ENCODE assay signal across 18 cellular contexts in the genomic region with DNA sequence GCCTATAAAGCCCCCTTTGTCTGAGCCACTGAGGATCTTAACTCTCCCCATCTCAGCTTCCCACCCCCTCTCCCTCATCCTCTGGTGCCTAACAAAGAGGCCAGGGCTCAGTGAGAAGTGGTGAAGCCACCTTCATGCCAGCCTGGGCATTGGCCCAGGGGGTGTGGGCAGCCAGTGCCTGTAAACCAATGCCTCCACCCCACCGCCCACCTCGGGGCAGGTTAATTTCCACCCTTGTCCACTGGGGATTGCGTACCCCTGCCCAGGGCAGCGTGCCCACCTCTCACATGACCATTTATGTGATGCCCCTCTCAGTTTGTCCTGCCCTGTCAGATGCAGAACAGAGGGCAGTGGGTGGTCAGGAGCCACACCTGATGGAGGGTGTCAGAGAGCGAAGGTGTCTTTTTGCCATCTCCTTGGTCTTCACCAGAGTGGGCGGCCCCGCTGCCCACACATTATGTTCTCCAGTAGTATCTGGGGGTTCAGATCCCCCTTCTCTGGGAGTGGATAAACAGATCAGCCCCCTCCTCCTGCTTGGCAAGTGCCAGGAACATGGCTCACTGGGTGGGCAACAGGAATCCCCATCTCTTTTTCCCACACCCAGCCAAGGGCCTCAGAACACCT. TPM values are rescaled to one million over a fixed set of nuclear protein-coding genes. Genes with fewer than 3 reads are reported as not detected.
DNase-seq lines count a peak whose midpoint lies in the region; FAIRE-seq and TF ChIP-seq lines count a peak whose summit lies in the region.
"Had no signal": no experiment of that assay in that cellular context is flagged by ENCODE, and none has a peak within 500 bp of the region (broad histone marks: within the 10 kb centered on the region; RNA-seq: fewer than 3 reads in every experiment).

No MANE protein-coding gene starts in this region.

- no TSS peak for BruUV-seq in MCF 10A (replicated peaks; lab: Mats Ljungman, UMichigan)
- no TSS peak for BruUV-seq in mammary epithelial cell (replicated peaks; lab: Mats Ljungman, UMichigan)

- H3K79me2 ChIP-seq in mammary epithelial cell (ENCODE audit: insufficient read depth, low read length), result no peaks in the 10 kb centered on the region
- H3K79me2 ChIP-seq in astrocyte (ENCODE audit: insufficient read depth, low read length), result no peaks in the 10 kb centered on the region
- H3K79me2 ChIP-seq in GM23248 (ENCODE audit: insufficient read depth), result no peaks in the 10 kb centered on the region

- no peaks in the 10 kb centered on the region for H3K9me3 ChIP-seq in mammary epithelial cell (replicated peaks; ENCODE audit: insufficient read depth, low read length)
- H3K9me3 ChIP-seq in astrocyte (ENCODE audit: insufficient read depth, low read depth, low read length), result no peaks in the 10 kb centered on the region
- H3K9me3 ChIP-seq in GM23248 (ENCODE audit: low read depth), result no peaks in the 10 kb centered on the region
- no peaks in the 10 kb centered on the region for H3K9me3 ChIP-seq in tibial artery
- H3K9me3 ChIP-seq: A549, colonic mucosa, upper lobe of left lung had no signal

- no peak overlapping the region for H3K4me2 ChIP-seq in mammary epithelial cell (ENCODE audit: insufficient read depth, low read depth, low read length)
- peak overlapping the region; percentile 76 for H3K4me2 ChIP-seq in astrocyte (ENCODE audit: low read length)
- H3K4me2 ChIP-seq in GM23248 (ENCODE audit: unreplicated experiment), result no peak overlapping the region

- CTCF ChIA-PET in MCF 10A (lab: Yijun Ruan, JAX), result interaction anchor here (0.6 kb wide), 1 partner anchor 16 kb away, joined by 4 read pairs; no protein-coding TSS in a partner anchor
- CTCF ChIA-PET in mammary epithelial cell (lab: Charles Lee; ENCODE audit: low non-redundant PET), result no interaction called here

- DNase-seq in MCF 10A (ENCODE audit: unreplicated experiment) (no peak), mammary epithelial cell (no peak), astrocyte (ENCODE audit: low read depth) (no peak), midbrain (lab: John Stamatoyannopoulos, UW) (peak; percentile 17), type B pancreatic cell (ENCODE audit: extremely low spot score, unreplicated experiment) (no peak), GM23248 (no peak), NCI-H2029 (lab: John Stamatoyannopoulos, UW) (no peak), tibial artery (no peak)
- DNase-seq: CD4-positive, CD25-positive, alpha-beta regulatory T cell; colonic mucosa; NCI-H1105 treated with DMSO at 0.1 percent for 48 hours; stimulated activated CD4-positive, alpha-beta T cell treated with anti-CD3 and anti-CD28 coated beads, Interleukin-4, amount 100 ng/mL, for 4 hours; T-cell had no signal

- peaks cover 8% of the 10 kb centered on the region for H3K4me1 ChIP-seq in mammary epithelial cell (ENCODE audit: insufficient read depth, low read length)
- peaks cover 20% of the 10 kb centered on the region for H3K4me1 ChIP-seq in astrocyte (ENCODE audit: insufficient read depth, low read length)
- H3K4me1 ChIP-seq in GM23248 (ENCODE audit: insufficient read depth), result peaks cover 21% of the 10 kb centered on the region
- peaks cover 0 to 58% (median 46%) of the 10 kb centered on the region in 4 donors for H3K4me1 ChIP-seq in tibial artery

- H3K27me3 Mint-ChIP-seq in MCF 10A (ENCODE audit: insufficient read depth, unreplicated experiment), result peaks cover 21% of the 10 kb centered on the region
- H3K27me3 Mint-ChIP-seq in astrocyte (ENCODE audit: low read depth, unreplicated experiment), result peaks cover 11% of the 10 kb centered on the region
- peaks cover 37% of the 10 kb centered on the region for H3K27me3 Mint-ChIP-seq in type B pancreatic cell

- H4K20me1 ChIP-seq in mammary epithelial cell (ENCODE audit: insufficient read depth, low read length) (no peaks in the 10 kb centered on the region), astrocyte (ENCODE audit: insufficient read depth, low read length) (no peaks in the 10 kb centered on the region), GM23248 (ENCODE audit: insufficient read depth) (no peaks in the 10 kb centered on the region)

- peaks cover 14% of the 10 kb centered on the region for H3K4me1 Mint-ChIP-seq in MCF 10A (ENCODE audit: insufficient read depth, unreplicated experiment)
- peaks cover 16% of the 10 kb centered on the region for H3K4me1 Mint-ChIP-seq in astrocyte (ENCODE audit: low read depth, unreplicated experiment)
- peaks cover 3% of the 10 kb centered on the region for H3K4me1 Mint-ChIP-seq in type B pancreatic cell (ENCODE audit: unreplicated experiment)

- TF ChIP-seq CTCF in MCF 10A (IDR thresholded peaks at IDR 0.05; ENCODE audit: unreplicated experiment), result no peak
- TF ChIP-seq CTCF in mammary epithelial cell (conservative IDR thresholded peaks at IDR 0.05 in 1 of 2, IDR thresholded peaks at IDR 0.05 in 1 of 2; ENCODE audit: extremely low read depth in 1 of 2, insufficient read depth in 1 of 2, low read depth in 1 of 2, low read length in 2 of 2), result no peak
- no peak for TF ChIP-seq CTCF in astrocyte (IDR thresholded peaks at IDR 0.05; ENCODE audit: insufficient read depth, low read depth, low read length)
- no peak for TF ChIP-seq CTCF in type B pancreatic cell (conservative IDR thresholded peaks at IDR 0.05)
- no peak for TF ChIP-seq CTCF in tibial artery (IDR thresholded peaks at IDR 0.05)

- dilution Hi-C loops in mammary epithelial cell (cut with HindIII; ENCODE audit: low sequenced_read_pairs), result no loop called here

- H3K9ac ChIP-seq in mammary epithelial cell (ENCODE audit: insufficient read depth, low read length) (no peak overlapping the region), astrocyte (ENCODE audit: low read length) (no peak overlapping the region), GM23248 (no peak overlapping the region)
- H3K9ac ChIP-seq: KMS-11 had no signal

- POLR2A ChIA-PET in MCF 10A (lab: Yijun Ruan, JAX), result no interaction called here

- H3F3A ChIP-seq in GM23248 (ENCODE audit: insufficient read depth), result no peaks in the 10 kb centered on the region

- H3K27ac ChIP-seq in mammary epithelial cell (ENCODE audit: insufficient read depth, low read depth, low read length) (no peak overlapping the region), astrocyte (ENCODE audit: low read depth, low read length) (no peak overlapping the region), GM23248 (no peak overlapping the region), tibial artery (no peak overlapping the region)
- H3K27ac ChIP-seq: colonic mucosa, epithelial cell of prostate, upper lobe of left lung had no signal

- no peak for FAIRE-seq in astrocyte (lab: Jason Lieb, UNC)
- FAIRE-seq: A549 had no signal

- in situ Hi-C loops in mammary epithelial cell (cut with MboI; ENCODE audit: low sequenced_read_pairs in 2 of 2) (no loop called here), GM23248 (cut with MboI) (no loop called here)

- intact Hi-C loops in MCF 10A (cut with micrococcal nuclease) (no loop called here), mammary epithelial cell (cut with micrococcal nuclease) (no loop called here), tibial artery (cut with DNase I; ENCODE audit: low total_unique reads) (no loop called here)

- H3K9me3 Mint-ChIP-seq in MCF 10A (ENCODE audit: unreplicated experiment), result no peaks in the 10 kb centered on the region
- no peaks in the 10 kb centered on the region for H3K9me3 Mint-ChIP-seq in astrocyte (ENCODE audit: unreplicated experiment)
- no peaks in the 10 kb centered on the region for H3K9me3 Mint-ChIP-seq in type B pancreatic cell
- H3K9me3 Mint-ChIP-seq: activated T-helper 2 cell treated with anti-CD3 and anti-CD28 coated beads, Interferon-gamma antibody, Interleukin-2, Interleukin-4, amounts not matched to agents 10 μg/mL and 5 μg/mL and 100 μg/mL, durations not matched to agents 14 hours and 24 hours and 36 hours; T-cell had no signal

- H3K36me3 Mint-ChIP-seq in MCF 10A (ENCODE audit: insufficient read depth, unreplicated experiment) (no peaks in the 10 kb centered on the region), astrocyte (ENCODE audit: low read depth, unreplicated experiment) (no peaks in the 10 kb centered on the region), type B pancreatic cell (no peaks in the 10 kb centered on the region)
- H3K36me3 Mint-ChIP-seq: CD4-positive, CD25-positive, alpha-beta regulatory T cell; T-cell had no signal

- 35% methylated on average over 6 of the region's 7 CpGs for WGBS in mammary epithelial cell (ENCODE audit: low coverage, missing lambda C conversion rate)
- WGBS in GM23248 (ENCODE audit: low coverage in 1 of 2, low lambda C conversion rate in 2 of 2, missing lambda C conversion rate in 2 of 2), 2 experiments, result 82 to 84% methylated on average over 7 of the region's 7 CpGs

- peaks cover 15% of the 10 kb centered on the region for H3K27me3 ChIP-seq in mammary epithelial cell (ENCODE audit: insufficient read depth, low read length)
- H3K27me3 ChIP-seq in astrocyte (ENCODE audit: insufficient read depth, low read length), result peaks cover 21% of the 10 kb centered on the region
- H3K27me3 ChIP-seq in GM23248 (replicated peaks; ENCODE audit: insufficient read depth), result peaks cover 10% of the 10 kb centered on the region; the same call in 1 of the 2 replicates
- H3K27me3 ChIP-seq in tibial artery, result peaks cover 0 to 10% of the 10 kb centered on the region in 2 donors

- H3K4me3 Mint-ChIP-seq in MCF 10A (ENCODE audit: unreplicated experiment) (peak overlapping the region; percentile 61), astrocyte (ENCODE audit: unreplicated experiment) (peak overlapping the region; percentile 81), type B pancreatic cell (peak overlapping the region; percentile 89)

- no peak overlapping the region for H3K4me3 ChIP-seq in mammary epithelial cell (replicated peaks in 1 of 3; ENCODE audit: insufficient read depth in 1 of 3, low read depth in 2 of 3, low read length in 3 of 3)
- no peak overlapping the region for H3K4me3 ChIP-seq in astrocyte (ENCODE audit: insufficient read depth, low read depth, low read length)
- no peak overlapping the region for H3K4me3 ChIP-seq in GM23248
- peak overlapping the region in 1 of 2 donors; percentile 61 for H3K4me3 ChIP-seq in tibial artery
- H3K4me3 ChIP-seq: colonic mucosa had no signal

- no peaks in the 10 kb centered on the region for H3K9me2 ChIP-seq in GM23248 (ENCODE audit: insufficient read depth)

- H3K27ac Mint-ChIP-seq in MCF 10A (ENCODE audit: low read depth, unreplicated experiment), result no peak overlapping the region
- H3K27ac Mint-ChIP-seq in astrocyte (ENCODE audit: unreplicated experiment), result no peak overlapping the region
- peak overlapping the region; percentile 72 for H3K27ac Mint-ChIP-seq in type B pancreatic cell
- H3K27ac Mint-ChIP-seq: activated T-helper 2 cell treated with anti-CD3 and anti-CD28 coated beads, Interferon-gamma antibody, Interleukin-2, Interleukin-4, amounts not matched to agents 10 μg/mL and 5 μg/mL and 100 μg/mL, durations not matched to agents 14 hours and 24 hours and 36 hours; CD4-positive, CD25-positive, alpha-beta regulatory T cell had no signal

- no peaks in the 10 kb centered on the region for H3K36me3 ChIP-seq in mammary epithelial cell (ENCODE audit: insufficient read depth, low read length)
- no peaks in the 10 kb centered on the region for H3K36me3 ChIP-seq in astrocyte (ENCODE audit: insufficient read depth, low read length)
- H3K36me3 ChIP-seq in GM23248 (ENCODE audit: low read depth), result no peaks in the 10 kb centered on the region
- no peaks in the 10 kb centered on the region for H3K36me3 ChIP-seq in tibial artery
- H3K36me3 ChIP-seq: colonic mucosa, upper lobe of left lung had no signal

- H2AFZ ChIP-seq in mammary epithelial cell (ENCODE audit: low read depth, low read length) (no peak overlapping the region), astrocyte (ENCODE audit: low read depth, low read length) (no peak overlapping the region), GM23248 (no peak overlapping the region)

RNA-seq across cellular contexts. Expression of gene ARHGAP23, which starts 10.1 kb away (rescaled TPM):
- total RNA-seq in MCF 10A (2022), result 23.2 and 29.2 TPM in 2 replicates
- total RNA-seq in mammary epithelial cell, result 10 to 100 TPM; 30.5 to 43.0 TPM
- polyA plus RNA-seq in mammary epithelial cell, result 11.4 TPM
- 28.8 TPM for polyA minus RNA-seq in mammary epithelial cell
- total RNA-seq in astrocyte, result 88.5 and 118 TPM in 2 replicates
- 114 and 333 TPM in 2 replicates for total RNA-seq in type B pancreatic cell (ENCODE audit: low replicate concordance)
- total RNA-seq in GM23248 (2014; rRNA removed; shearing (Covaris generic)), result 64.2 and 69.4 TPM in 2 replicates
- polyA plus RNA-seq in GM23248 (2016; fragmentation: Nextera tagmentation; extraction: Ambion mirVana), result 5.3 and 6.6 TPM in 2 replicates
